In genomic region chr21:24375201-24375600, GRCh38 we compare ENCODE assay signal across 10 cellular contexts.
DNase-seq lines count a peak whose midpoint lies in the region; ATAC-seq and TF ChIP-seq lines count a peak whose summit lies in the region.
"Had no signal": no experiment of that assay in that cellular context is flagged by ENCODE, and none has a peak within 500 bp of the region (broad histone marks: within the 10 kb centered on the region; RNA-seq: fewer than 3 reads in every experiment).

No MANE protein-coding gene starts in this region.

- no peaks in the 10 kb centered on the region for H3K36me3 Mint-ChIP-seq in activated CD4-positive, alpha-beta T cell treated with anti-CD3 and anti-CD28 coated beads, Interleukin-2, amount 10 ng/mL, durations not matched to agents 7 days and 5 days (ENCODE audit: low read depth)

- H3K27ac ChIP-seq in testis = no peak overlapping the region
- H3K27ac ChIP-seq: psoas muscle had no signal

- POLR2A ChIA-PET in activated CD4-positive, alpha-beta T cell treated with anti-CD3 and anti-CD28 coated beads, Interleukin-2, amount 10 ng/mL, durations not matched to agents 7 days and 5 days (lab: Charles Lee) = no interaction called here

- H3K9me3 ChIP-seq in testis (no peaks in the 10 kb centered on the region), MG63 (peaks cover 3% of the 10 kb centered on the region; the same call in 1 of the 2 replicates)
- H3K9me3 ChIP-seq: psoas muscle had no signal

- DNase-seq in activated T-cell treated with anti-CD3 and anti-CD28 coated beads for 48 hours (ENCODE audit: low read depth) (peak; percentile 17), testis (peak; percentile 36), MG63 (no peak), NK-92 (lab: John Stamatoyannopoulos, UW; ENCODE audit: unreplicated experiment) (no peak), AML-193 (lab: John Stamatoyannopoulos, UW) (no peak)
- DNase-seq in activated T-cell treated with anti-CD3 and anti-CD28 coated beads, Interleukin-2, amount 50 U/mL, for 1 hour = no peak
- peak; percentile 12 for DNase-seq in activated CD4-positive, alpha-beta T cell treated with anti-CD3 and anti-CD28 coated beads, Interleukin-2, amount 10 ng/mL, durations not matched to agents 7 days and 5 days
- DNase-seq: NCI-H1694 treated with DMSO at 0.1 percent for 48 hours had no signal

- WGBS in testis, 2 donors = 33 to 37% methylated on average over 2 to 3 of the region's 3 CpGs

- TF ChIP-seq CTCF in testis (IDR thresholded peaks at IDR 0.05) = no peak

- no peaks in the 10 kb centered on the region for H3K4me1 ChIP-seq in testis
- H3K4me1 ChIP-seq: psoas muscle had no signal

- H3K27ac Mint-ChIP-seq in activated CD4-positive, alpha-beta T cell treated with anti-CD3 and anti-CD28 coated beads, Interleukin-2, amount 10 ng/mL, durations not matched to agents 7 days and 5 days = no peak overlapping the region

- H3K27me3 Mint-ChIP-seq in activated CD4-positive, alpha-beta T cell treated with anti-CD3 and anti-CD28 coated beads, Interleukin-2, amount 10 ng/mL, durations not matched to agents 7 days and 5 days = no peaks in the 10 kb centered on the region

- no peaks in the 10 kb centered on the region for H3K4me1 Mint-ChIP-seq in activated CD4-positive, alpha-beta T cell treated with anti-CD3 and anti-CD28 coated beads, Interleukin-2, amount 10 ng/mL, durations not matched to agents 7 days and 5 days

- peak; percentile 84 for ATAC-seq in HG03159 (IDR thresholded peaks at IDR 0.05; ENCODE audit: unreplicated experiment)
- ATAC-seq: psoas muscle had no signal

- peaks cover 4% of the 10 kb centered on the region for H3K9me3 Mint-ChIP-seq in activated CD4-positive, alpha-beta T cell treated with anti-CD3 and anti-CD28 coated beads, Interleukin-2, amount 10 ng/mL, durations not matched to agents 7 days and 5 days

- H3K4me3 Mint-ChIP-seq in activated CD4-positive, alpha-beta T cell treated with anti-CD3 and anti-CD28 coated beads, Interleukin-2, amount 10 ng/mL, durations not matched to agents 7 days and 5 days = no peak overlapping the region

- H3K4me3 ChIP-seq in testis (no peak overlapping the region), MG63 (no peak overlapping the region)
- H3K4me3 ChIP-seq: psoas muscle had no signal

- H3K36me3 ChIP-seq in testis (ENCODE audit: low read depth, missing control alignments) = no peaks in the 10 kb centered on the region
- no peaks in the 10 kb centered on the region for H3K36me3 ChIP-seq in MG63

- no peaks in the 10 kb centered on the region for H3K27me3 ChIP-seq in testis
- no peaks in the 10 kb centered on the region for H3K27me3 ChIP-seq in MG63

- intact Hi-C loops in testis (cut with DNase I; ENCODE audit: low total_unique reads) = no loop called here

- CTCF ChIA-PET in activated CD4-positive, alpha-beta T cell treated with anti-CD3 and anti-CD28 coated beads, Interleukin-2, amount 10 ng/mL, durations not matched to agents 7 days and 5 days (lab: Charles Lee) = no interaction called here

- TF ChIP-seq POLR2A in testis (IDR thresholded peaks at IDR 0.05) = no peak

Comparison
In these comparisons a context has a peak if more than half of its experiments do, and no peak if none do; other contexts are left out.
1. DNase-seq: peak in activated T-cell treated with anti-CD3 and anti-CD28 coated beads for 48 hours (single experiment), activated CD4-positive, alpha-beta T cell treated with anti-CD3 and anti-CD28 coated beads, Interleukin-2, amount 10 ng/mL, durations not matched to agents 7 days and 5 days (single experiment) and testis (single experiment); none in activated T-cell treated with anti-CD3 and anti-CD28 coated beads, Interleukin-2, amount 50 U/mL, for 1 hour (single experiment), MG63 (single experiment), NK-92 (single experiment) and AML-193 (0 of 2).